ENCODE assay signal across 10 cellular contexts in genomic region chr1:206508956-206509355, GRCh38. TPM values are rescaled to one million over a fixed set of nuclear protein-coding genes. Genes with fewer than 3 reads are reported as not detected.
DNase-seq lines count a peak whose midpoint lies in the region; ATAC-seq lines count a peak whose summit lies in the region.
"Had no signal": no experiment of that assay in that cellular context is flagged by ENCODE, and none has a peak within 500 bp of the region (broad histone marks: within the 10 kb centered on the region; RNA-seq: fewer than 3 reads in every experiment).

No MANE protein-coding gene starts in this region.

- CTCF ChIA-PET in activated CD4-positive, alpha-beta T cell treated with anti-CD3 and anti-CD28 coated beads, Interleukin-2, amount 10 ng/mL, durations not matched to agents 7 days and 5 days (lab: Charles Lee): no interaction called here

- no peaks in the 10 kb centered on the region for H3K9me3 Mint-ChIP-seq in activated CD4-positive, alpha-beta T cell treated with anti-CD3 and anti-CD28 coated beads, Interleukin-2, amount 10 ng/mL, durations not matched to agents 7 days and 5 days
- H3K9me3 Mint-ChIP-seq in activated T-helper 1 cell treated with anti-CD3 and anti-CD28 coated beads, Interleukin-12 subunit alpha, Interleukin-12 subunit beta, Interleukin-2, Interleukin-4 antibody, amounts not matched to agents 30 ng/mL and 10 ng/mL and 1 ng/mL, durations not matched to agents 14 hours and 24 hours and 36 hours: no peaks in the 10 kb centered on the region
- H3K9me3 Mint-ChIP-seq in stimulated activated naive B cell treated with anti-CD40 and anti-IgM and Interleukin-4, amounts not matched to agents 10 μg/mL and 1 μg/mL and 100 μg/mL, for 72 hours: no peaks in the 10 kb centered on the region

- intact Hi-C loops in activated T-helper 1 cell treated with anti-CD3 and anti-CD28 coated beads, Interleukin-12 subunit alpha, Interleukin-12 subunit beta, Interleukin-2, Interleukin-4 antibody, amounts not matched to agents 30 ng/mL and 10 ng/mL and 1 ng/mL, durations not matched to agents 14 hours and 24 hours and 36 hours (cut with micrococcal nuclease): loop anchor here (10.0 kb wide), 2 partner anchors 296 to 396 kb away; no protein-coding TSS in a partner anchor

- peak overlapping the region; percentile 58 for H3K4me3 Mint-ChIP-seq in activated CD4-positive, alpha-beta T cell treated with anti-CD3 and anti-CD28 coated beads, Interleukin-2, amount 10 ng/mL, durations not matched to agents 7 days and 5 days
- peak overlapping the region; percentile 78 for H3K4me3 Mint-ChIP-seq in activated T-helper 1 cell treated with anti-CD3 and anti-CD28 coated beads, Interleukin-12 subunit alpha, Interleukin-12 subunit beta, Interleukin-2, Interleukin-4 antibody, amounts not matched to agents 30 ng/mL and 10 ng/mL and 1 ng/mL, durations not matched to agents 14 hours and 24 hours and 36 hours
- H3K4me3 Mint-ChIP-seq in stimulated activated naive B cell treated with anti-CD40 and anti-IgM and Interleukin-4, amounts not matched to agents 10 μg/mL and 1 μg/mL and 100 μg/mL, for 72 hours: peak overlapping the region; percentile 45 to 86

- no peak overlapping the region for H3K27ac Mint-ChIP-seq in activated CD4-positive, alpha-beta T cell treated with anti-CD3 and anti-CD28 coated beads, Interleukin-2, amount 10 ng/mL, durations not matched to agents 7 days and 5 days
- H3K27ac Mint-ChIP-seq in activated T-helper 1 cell treated with anti-CD3 and anti-CD28 coated beads, Interleukin-12 subunit alpha, Interleukin-12 subunit beta, Interleukin-2, Interleukin-4 antibody, amounts not matched to agents 30 ng/mL and 10 ng/mL and 1 ng/mL, durations not matched to agents 14 hours and 24 hours and 36 hours: peak overlapping the region; percentile 54
- H3K27ac Mint-ChIP-seq in stimulated activated naive B cell treated with anti-CD40 and anti-IgM and Interleukin-4, amounts not matched to agents 10 μg/mL and 1 μg/mL and 100 μg/mL, for 72 hours: peak overlapping the region; percentile 20

- DNase-seq in activated CD4-positive, alpha-beta T cell treated with anti-CD3 and anti-CD28 coated beads, Interleukin-2, amount 10 ng/mL, durations not matched to agents 7 days and 5 days: no peak
- no peak for DNase-seq in activated CD4-positive, alpha-beta T cell treated with anti-CD3 and anti-CD28 coated beads for 48 hours
- no peak for DNase-seq in activated T-helper 1 cell treated with anti-CD3 and anti-CD28 coated beads, Interleukin-12 subunit alpha, Interleukin-12 subunit beta, Interleukin-2, Interleukin-4 antibody, amounts not matched to agents 30 ng/mL and 10 ng/mL and 1 ng/mL, durations not matched to agents 14 hours and 24 hours and 36 hours (ENCODE audit: low spot score)
- DNase-seq in iris pigment epithelial cell (ENCODE audit: low read depth) (peak; percentile 54), SK-N-DZ (ENCODE audit: low spot score) (no peak), NCI-H526 (lab: John Stamatoyannopoulos, UW) (no peak), COR-L47 (lab: John Stamatoyannopoulos, UW) (no peak)
- DNase-seq in stimulated activated naive B cell treated with anti-CD40 and anti-IgM and Interleukin-4, amounts not matched to agents 10 μg/mL and 1 μg/mL and 100 μg/mL, for 72 hours: no peak
- DNase-seq: BE2C, midbrain had no signal

- H3K27me3 Mint-ChIP-seq in activated CD4-positive, alpha-beta T cell treated with anti-CD3 and anti-CD28 coated beads, Interleukin-2, amount 10 ng/mL, durations not matched to agents 7 days and 5 days: peaks cover 43% of the 10 kb centered on the region
- H3K27me3 Mint-ChIP-seq in activated T-helper 1 cell treated with anti-CD3 and anti-CD28 coated beads, Interleukin-12 subunit alpha, Interleukin-12 subunit beta, Interleukin-2, Interleukin-4 antibody, amounts not matched to agents 30 ng/mL and 10 ng/mL and 1 ng/mL, durations not matched to agents 14 hours and 24 hours and 36 hours (ENCODE audit: insufficient read depth): peaks cover 17% of the 10 kb centered on the region
- peaks cover 22 to 51% of the 10 kb centered on the region in 2 donors for H3K27me3 Mint-ChIP-seq in stimulated activated naive B cell treated with anti-CD40 and anti-IgM and Interleukin-4, amounts not matched to agents 10 μg/mL and 1 μg/mL and 100 μg/mL, for 72 hours

- no peak for ATAC-seq in stimulated activated naive B cell treated with anti-CD40 and anti-IgM and Interleukin-4, amounts not matched to agents 10 μg/mL and 1 μg/mL and 100 μg/mL, for 72 hours (replicated peaks)

- H3K4me1 Mint-ChIP-seq in activated CD4-positive, alpha-beta T cell treated with anti-CD3 and anti-CD28 coated beads, Interleukin-2, amount 10 ng/mL, durations not matched to agents 7 days and 5 days: peaks cover 41% of the 10 kb centered on the region
- peaks cover 44% of the 10 kb centered on the region for H3K4me1 Mint-ChIP-seq in activated T-helper 1 cell treated with anti-CD3 and anti-CD28 coated beads, Interleukin-12 subunit alpha, Interleukin-12 subunit beta, Interleukin-2, Interleukin-4 antibody, amounts not matched to agents 30 ng/mL and 10 ng/mL and 1 ng/mL, durations not matched to agents 14 hours and 24 hours and 36 hours (ENCODE audit: low read depth)
- peaks cover 34 to 65% of the 10 kb centered on the region in 2 donors for H3K4me1 Mint-ChIP-seq in stimulated activated naive B cell treated with anti-CD40 and anti-IgM and Interleukin-4, amounts not matched to agents 10 μg/mL and 1 μg/mL and 100 μg/mL, for 72 hours

- H3K36me3 Mint-ChIP-seq in activated CD4-positive, alpha-beta T cell treated with anti-CD3 and anti-CD28 coated beads, Interleukin-2, amount 10 ng/mL, durations not matched to agents 7 days and 5 days (ENCODE audit: low read depth): no peaks in the 10 kb centered on the region
- H3K36me3 Mint-ChIP-seq in activated T-helper 1 cell treated with anti-CD3 and anti-CD28 coated beads, Interleukin-12 subunit alpha, Interleukin-12 subunit beta, Interleukin-2, Interleukin-4 antibody, amounts not matched to agents 30 ng/mL and 10 ng/mL and 1 ng/mL, durations not matched to agents 14 hours and 24 hours and 36 hours (ENCODE audit: low read depth): peaks cover 8% of the 10 kb centered on the region
- H3K36me3 Mint-ChIP-seq in stimulated activated naive B cell treated with anti-CD40 and anti-IgM and Interleukin-4, amounts not matched to agents 10 μg/mL and 1 μg/mL and 100 μg/mL, for 72 hours: peaks cover 0 to 3% of the 10 kb centered on the region in 2 donors

- POLR2A ChIA-PET in activated CD4-positive, alpha-beta T cell treated with anti-CD3 and anti-CD28 coated beads, Interleukin-2, amount 10 ng/mL, durations not matched to agents 7 days and 5 days (lab: Charles Lee): no interaction called here

RNA-seq across cellular contexts. Expression of gene RASSF5, which starts 1.6 kb away (rescaled TPM):
- total RNA-seq in activated CD4-positive, alpha-beta T cell treated with anti-CD3 and anti-CD28 coated beads, Interleukin-2, amount 10 ng/mL, durations not matched to agents 7 days and 5 days: 100 to 1,000 TPM; 185 to 201 TPM
- total RNA-seq in activated T-helper 1 cell treated with anti-CD3 and anti-CD28 coated beads, Interleukin-12 subunit alpha, Interleukin-12 subunit beta, Interleukin-2, Interleukin-4 antibody, amounts not matched to agents 30 ng/mL and 10 ng/mL and 1 ng/mL, durations not matched to agents 14 hours and 24 hours and 36 hours: 220 and 221 TPM in 2 replicates
- 0.05 TPM in 1 of 2 replicates, not detected in the other for polyA plus RNA-seq in SK-N-DZ (2014; cell fraction: cytosol; rRNA removed)
- not detected in 2 replicates for polyA plus RNA-seq in SK-N-DZ (2014; cell fraction: nucleus; rRNA removed)

RNA-seq across cellular contexts. Expression of gene IKBKE, which starts 38.7 kb away (rescaled TPM):
- 10 to 100 TPM; 72.6 to 85.1 TPM for total RNA-seq in activated CD4-positive, alpha-beta T cell treated with anti-CD3 and anti-CD28 coated beads, Interleukin-2, amount 10 ng/mL, durations not matched to agents 7 days and 5 days
- total RNA-seq in activated T-helper 1 cell treated with anti-CD3 and anti-CD28 coated beads, Interleukin-12 subunit alpha, Interleukin-12 subunit beta, Interleukin-2, Interleukin-4 antibody, amounts not matched to agents 30 ng/mL and 10 ng/mL and 1 ng/mL, durations not matched to agents 14 hours and 24 hours and 36 hours: 59.8 and 64.9 TPM in 2 replicates
- 1.9 and 2.8 TPM in 2 replicates for polyA plus RNA-seq in SK-N-DZ (2014; cell fraction: cytosol; rRNA removed)
- polyA plus RNA-seq in SK-N-DZ (2014; cell fraction: nucleus; rRNA removed): 3.7 and 5.6 TPM in 2 replicates
